9 cellular contexts compared by ENCODE assay signal in the genomic region with DNA sequence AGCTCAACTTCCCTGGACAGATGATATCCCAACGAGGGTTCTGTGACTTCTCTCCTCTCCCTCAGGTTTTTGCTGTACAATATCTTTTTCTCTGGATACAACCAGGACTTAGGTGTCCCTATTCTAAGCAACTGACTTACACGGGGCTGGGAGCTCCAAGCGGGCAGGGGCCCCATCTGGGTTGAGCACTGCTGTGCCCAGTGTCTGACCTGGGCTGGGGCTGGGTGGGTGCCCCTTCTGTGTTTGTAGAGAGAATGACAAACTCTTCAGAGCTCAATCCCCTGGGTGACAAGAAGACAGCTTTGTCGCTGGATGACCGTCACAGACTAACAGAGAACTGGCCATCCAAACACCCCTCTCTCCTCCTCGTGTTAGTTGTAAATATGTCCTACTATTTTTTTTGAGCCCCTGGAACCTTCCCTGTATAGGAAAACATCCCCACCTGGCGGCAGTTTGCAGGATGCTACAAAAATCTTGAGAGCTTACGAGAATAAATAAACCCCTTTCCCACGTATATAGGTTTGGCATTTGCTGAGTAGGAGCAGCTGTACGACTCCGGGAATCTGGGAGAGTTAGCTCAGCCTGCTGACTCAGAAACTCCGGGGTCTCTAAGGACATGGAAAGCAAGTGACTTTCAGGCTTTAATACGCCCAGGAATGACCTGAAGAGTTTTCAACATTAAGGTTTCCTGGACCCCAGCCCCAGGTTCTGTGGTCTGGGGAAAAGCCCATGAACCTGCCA. TPM values are rescaled to one million over a fixed set of nuclear protein-coding genes. Genes with fewer than 3 reads are reported as not detected.
DNase-seq lines count a peak whose midpoint lies in the region; ATAC-seq, FAIRE-seq and TF ChIP-seq lines count a peak whose summit lies in the region.
"Had no signal": no experiment of that assay in that cellular context is flagged by ENCODE, and none has a peak within 500 bp of the region (broad histone marks: within the 10 kb centered on the region; RNA-seq: fewer than 3 reads in every experiment).

No MANE protein-coding gene starts in this region.

- TF ChIP-seq CTCF in AG09319 (IDR thresholded peaks at IDR 0.05; ENCODE audit: low read depth, low read length) (peak; percentile 40), astrocyte (IDR thresholded peaks at IDR 0.05; ENCODE audit: insufficient read depth, low read depth, low read length) (peak; percentile 59)

- H3K27me3 Mint-ChIP-seq in astrocyte (ENCODE audit: low read depth, unreplicated experiment): peaks cover 12% of the 10 kb centered on the region
- H3K27me3 Mint-ChIP-seq in natural killer cell treated with Interleukin-12 subunit alpha and Interleukin-12 subunit beta and Interleukin-15 and Interleukin-18, amount 100 ng/mL, for 72 hours: no peaks in the 10 kb centered on the region

- no peaks in the 10 kb centered on the region for H3K9me3 ChIP-seq in astrocyte (ENCODE audit: insufficient read depth, low read depth, low read length)

- H3K27ac ChIP-seq in astrocyte (ENCODE audit: low read depth, low read length): no peak overlapping the region

- H3K4me3 ChIP-seq in astrocyte (ENCODE audit: insufficient read depth, low read depth, low read length): no peak overlapping the region

- no peak overlapping the region for H2AFZ ChIP-seq in astrocyte (ENCODE audit: low read depth, low read length)

- H3K36me3 Mint-ChIP-seq in astrocyte (ENCODE audit: low read depth, unreplicated experiment): no peaks in the 10 kb centered on the region
- H3K36me3 Mint-ChIP-seq in natural killer cell treated with Interleukin-12 subunit alpha and Interleukin-12 subunit beta and Interleukin-15 and Interleukin-18, amount 100 ng/mL, for 72 hours: no peaks in the 10 kb centered on the region

- H4K20me1 ChIP-seq in astrocyte (ENCODE audit: insufficient read depth, low read length): no peaks in the 10 kb centered on the region

- H3K4me1 ChIP-seq in astrocyte (ENCODE audit: insufficient read depth, low read length): no peaks in the 10 kb centered on the region

- ATAC-seq in natural killer cell treated with Interleukin-12 subunit alpha and Interleukin-12 subunit beta and Interleukin-15 and Interleukin-18, amount 100 ng/mL, for 72 hours: no peak

- H3K79me2 ChIP-seq in astrocyte (ENCODE audit: insufficient read depth, low read length): no peaks in the 10 kb centered on the region

- peaks cover 8% of the 10 kb centered on the region for H3K27me3 ChIP-seq in astrocyte (ENCODE audit: insufficient read depth, low read length)

- peak; percentile 4 for DNase-seq in AG09319 (ENCODE audit: extremely low read depth, low read depth)
- DNase-seq in LHCN-M2 (ENCODE audit: low read depth): peak; percentile 56
- peak; percentile 64 for DNase-seq in astrocyte (ENCODE audit: low read depth)
- DNase-seq in left kidney (ENCODE audit: low read depth, low spot score): peak; percentile 91
- DNase-seq in foreskin melanocyte: no peak
- DNase-seq in natural killer cell treated with Interleukin-12 subunit alpha and Interleukin-12 subunit beta and Interleukin-15 and Interleukin-18, amount 100 ng/mL, for 72 hours (ENCODE audit: low spot score): no peak
- DNase-seq in activated CD4-positive, alpha-beta T cell treated with anti-CD3 and anti-CD28 coated beads for 1 hour: no peak
- no peak for DNase-seq in activated CD4-positive, CD25-positive, alpha-beta regulatory T cell (lab: John Stamatoyannopoulos, UW)
- DNase-seq: GDM1 had no signal

- H3K4me1 Mint-ChIP-seq in astrocyte (ENCODE audit: low read depth, unreplicated experiment): peaks cover 11% of the 10 kb centered on the region
- peaks cover 5 to 6% of the 10 kb centered on the region in 2 donors for H3K4me1 Mint-ChIP-seq in natural killer cell treated with Interleukin-12 subunit alpha and Interleukin-12 subunit beta and Interleukin-15 and Interleukin-18, amount 100 ng/mL, for 72 hours (ENCODE audit: low read depth in 2 of 2)

- H3K9ac ChIP-seq in astrocyte (ENCODE audit: low read length): no peak overlapping the region

- no peak overlapping the region for H3K4me3 Mint-ChIP-seq in astrocyte (ENCODE audit: unreplicated experiment)
- H3K4me3 Mint-ChIP-seq in natural killer cell treated with Interleukin-12 subunit alpha and Interleukin-12 subunit beta and Interleukin-15 and Interleukin-18, amount 100 ng/mL, for 72 hours: no peak overlapping the region

- FAIRE-seq in astrocyte (lab: Jason Lieb, UNC): no peak

- no peak overlapping the region for H3K4me2 ChIP-seq in astrocyte (ENCODE audit: low read length)

- H3K9me3 Mint-ChIP-seq in astrocyte (ENCODE audit: unreplicated experiment): no peaks in the 10 kb centered on the region
- H3K9me3 Mint-ChIP-seq in natural killer cell treated with Interleukin-12 subunit alpha and Interleukin-12 subunit beta and Interleukin-15 and Interleukin-18, amount 100 ng/mL, for 72 hours: no peaks in the 10 kb centered on the region

- H3K36me3 ChIP-seq in astrocyte (ENCODE audit: insufficient read depth, low read length): no peaks in the 10 kb centered on the region

- no peak overlapping the region for H3K27ac Mint-ChIP-seq in astrocyte (ENCODE audit: unreplicated experiment)
- no peak overlapping the region for H3K27ac Mint-ChIP-seq in natural killer cell treated with Interleukin-12 subunit alpha and Interleukin-12 subunit beta and Interleukin-15 and Interleukin-18, amount 100 ng/mL, for 72 hours

RNA-seq across cellular contexts. Expression of a gene that starts 23.7 kb away (rescaled TPM):
- not detected in 2 replicates for total RNA-seq in LHCN-M2 (2014; rRNA removed)
- polyA plus RNA-seq in LHCN-M2 (2012): not detected
- not detected in 2 replicates for total RNA-seq in astrocyte
- not detected for total RNA-seq in natural killer cell treated with Interleukin-12 subunit alpha and Interleukin-12 subunit beta and Interleukin-15 and Interleukin-18, amount 100 ng/mL, for 72 hours

Comparison
In these comparisons a context has a peak if more than half of its experiments do, and no peak if none do; other contexts are left out.
1. DNase-seq: peak in AG09319 (single experiment), LHCN-M2 (single experiment), astrocyte (single experiment) and left kidney (single experiment); none in foreskin melanocyte (single experiment), natural killer cell treated with Interleukin-12 subunit alpha and Interleukin-12 subunit beta and Interleukin-15 and Interleukin-18, amount 100 ng/mL, for 72 hours (single experiment), activated CD4-positive, alpha-beta T cell treated with anti-CD3 and anti-CD28 coated beads for 1 hour (single experiment) and activated CD4-positive, CD25-positive, alpha-beta regulatory T cell (0 of 4).